In the genomic region with DNA sequence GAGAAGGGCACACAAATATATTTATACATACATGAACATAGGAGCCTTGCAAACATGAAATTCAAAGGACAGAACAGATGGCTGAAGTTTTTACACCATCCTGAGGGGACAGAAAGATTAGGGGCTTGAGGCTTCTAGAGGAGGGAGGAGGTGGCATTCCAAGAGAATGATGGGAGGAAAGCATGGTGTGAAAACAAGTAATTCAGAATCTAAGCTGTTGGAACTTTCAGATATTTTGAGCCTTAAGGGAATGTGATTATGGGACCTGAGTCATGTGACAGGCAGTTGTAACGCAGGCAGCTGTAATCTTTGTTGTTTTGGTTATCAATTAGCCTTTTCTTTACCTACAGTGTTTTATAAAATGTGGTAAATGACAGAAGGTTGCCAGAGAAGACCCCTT, we compare ENCODE assay signal across 14 cellular contexts.
DNase-seq lines count a peak whose midpoint lies in the region; ATAC-seq, FAIRE-seq and TF ChIP-seq lines count a peak whose summit lies in the region.
"Had no signal": no experiment of that assay in that cellular context is flagged by ENCODE, and none has a peak within 500 bp of the region (broad histone marks: within the 10 kb centered on the region; RNA-seq: fewer than 3 reads in every experiment).

No MANE protein-coding gene starts in this region.

- BruUV-seq in K562 (replicated peaks; lab: Mats Ljungman, UMichigan) (no TSS peak), HepG2 (replicated peaks; lab: Mats Ljungman, UMichigan) (TSS peak; percentile 48)

- no peaks in the 10 kb centered on the region for H4K20me1 ChIP-seq in K562 (replicated peaks; ENCODE audit: control insufficient read depth, insufficient read depth, low read length)
- no peaks in the 10 kb centered on the region for H4K20me1 ChIP-seq in HepG2 (ENCODE audit: insufficient read depth, low read length)

- intact Hi-C loops in K562 (cut with micrococcal nuclease) = no loop called here
- intact Hi-C loops in HepG2 (cut with micrococcal nuclease; ENCODE audit: unreplicated experiment) = loop anchor here (5.0 to 10.0 kb wide), 4 partner anchors 94 to 551 kb away; partner anchors contain the start of gene SPOPL
- intact Hi-C loops in transverse colon (cut with DNase I; ENCODE audit: low total_unique reads) = no loop called here
- intact Hi-C loops in lower leg skin (cut with DNase I; ENCODE audit: low total_unique reads) = no loop called here

- H3K9me3 Mint-ChIP-seq in activated CD4-positive, alpha-beta memory T cell treated with anti-CD3 and anti-CD28 coated beads, Interleukin-2, amount 10 ng/mL, durations not matched to agents 7 days and 5 days = no peaks in the 10 kb centered on the region
- H3K9me3 Mint-ChIP-seq: brain had no signal

- H3K9me3 ChIP-seq in K562 (replicated peaks; ENCODE audit: control insufficient read depth, insufficient read depth, low read depth, low read length) (no peaks in the 10 kb centered on the region), HepG2 (ENCODE audit: low read length) (no peaks in the 10 kb centered on the region), transverse colon (no peaks in the 10 kb centered on the region)
- H3K9me3 ChIP-seq: sigmoid colon, thoracic aorta had no signal

- H3K27me3 Mint-ChIP-seq in activated CD4-positive, alpha-beta memory T cell treated with anti-CD3 and anti-CD28 coated beads, Interleukin-2, amount 10 ng/mL, durations not matched to agents 7 days and 5 days = no peaks in the 10 kb centered on the region
- H3K27me3 Mint-ChIP-seq: CD8-positive, alpha-beta memory T cell had no signal

- no peaks in the 10 kb centered on the region for H3K36me3 Mint-ChIP-seq in activated CD4-positive, alpha-beta memory T cell treated with anti-CD3 and anti-CD28 coated beads, Interleukin-2, amount 10 ng/mL, durations not matched to agents 7 days and 5 days (ENCODE audit: low read depth)
- H3K36me3 Mint-ChIP-seq: brain had no signal

- no peaks in the 10 kb centered on the region for H3K4me1 Mint-ChIP-seq in activated CD4-positive, alpha-beta memory T cell treated with anti-CD3 and anti-CD28 coated beads, Interleukin-2, amount 10 ng/mL, durations not matched to agents 7 days and 5 days
- H3K4me1 Mint-ChIP-seq: CD8-positive, alpha-beta memory T cell had no signal

- H3K4me3 ChIP-seq in LNCaP clone FGC (ENCODE audit: low read depth, low read length) (peak overlapping the region; percentile 16; the same call in 1 of the 2 replicates), K562 (no peak overlapping the region), HepG2 (replicated peaks in 1 of 3; ENCODE audit: insufficient read depth in 1 of 3, low read depth in 2 of 3, low read length in 3 of 3) (peak overlapping the region in 2 of 3 experiments; percentile 23 to 43; a peak in 3 of 6 replicates), transverse colon (no peak overlapping the region), lower leg skin (ENCODE audit: low read depth, poor library complexity, severe bottlenecking) (no peak overlapping the region)
- H3K4me3 ChIP-seq: sigmoid colon, thoracic aorta had no signal

- CTCF ChIA-PET in K562 (lab: Yijun Ruan, JAX; ENCODE audit: low intra/inter-chr PET ratio) (no interaction called here), HepG2 (lab: Yijun Ruan, JAX; ENCODE audit: low intra/inter-chr PET ratio, low total read pairs) (no interaction called here)
- CTCF ChIA-PET in activated CD4-positive, alpha-beta memory T cell treated with anti-CD3 and anti-CD28 coated beads, Interleukin-2, amount 10 ng/mL, durations not matched to agents 7 days and 5 days (lab: Charles Lee) = no interaction called here

- H3K4me2 ChIP-seq in K562 (ENCODE audit: insufficient read depth, low read length) = no peak overlapping the region
- peak overlapping the region; percentile 77 for H3K4me2 ChIP-seq in HepG2 (ENCODE audit: low read depth, low read length)
- H3K4me2 ChIP-seq: KMS-11 had no signal

- H3K4me1 ChIP-seq in K562 (replicated peaks in 1 of 2; ENCODE audit: control insufficient read depth in 2 of 2, insufficient read depth in 2 of 2, low read length in 2 of 2) (no peaks in the 10 kb centered on the region), HepG2 (ENCODE audit: insufficient read depth, low read length) (peaks cover 75% of the 10 kb centered on the region), transverse colon (peaks cover 4 to 35% (median 21%) of the 10 kb centered on the region in 4 donors)
- H3K4me1 ChIP-seq: sigmoid colon had no signal

- H2AFZ ChIP-seq in K562 (ENCODE audit: low read depth, low read length) (no peak overlapping the region), HepG2 (ENCODE audit: low read length) (peak overlapping the region; percentile 8)

- no peaks in the 10 kb centered on the region for H3K9me1 ChIP-seq in K562 (ENCODE audit: control insufficient read depth, insufficient read depth, low read length)

- TF ChIP-seq CTCF in LNCaP clone FGC (IDR thresholded peaks at IDR 0.05; ENCODE audit: control insufficient read depth, extremely low read depth, insufficient read depth) (no peak), K562 (IDR thresholded peaks at IDR 0.05 in 2 of 3, conservative IDR thresholded peaks at IDR 0.05 in 1 of 3; ENCODE audit: insufficient read depth in 2 of 3, low read depth in 1 of 3, low read length in 3 of 3) (no peak), HepG2 (CRISPR knock-in tag; IDR thresholded peaks at IDR 0.05) (no peak), transverse colon (IDR thresholded peaks at IDR 0.05) (no peak), lower leg skin (IDR thresholded peaks at IDR 0.05) (no peak)

- H3K27ac ChIP-seq in K562 (ENCODE audit: extremely low read depth, low read depth, low read length) = no peak overlapping the region
- peak overlapping the region; percentile 53 for H3K27ac ChIP-seq in HepG2 (ENCODE audit: extremely low read length, insufficient read depth, low read length)
- peak overlapping the region; percentile 76 to 80 (median 79) for H3K27ac ChIP-seq in transverse colon
- H3K27ac ChIP-seq: KMS-11, sigmoid colon, thoracic aorta had no signal

- in situ Hi-C loops in K562 (cut with MboI) (no loop called here), HepG2 (cut with HindIII; ENCODE audit: extremely low pct_ligation_motif_present, low pct_unique_long_range_greater_than_20kb) (no loop called here), transverse colon (cut with MboI; ENCODE audit: low pct_ligation_motif_present in 1 of 4, low pct_unique_long_range_greater_than_20kb in 1 of 4, low sequenced_read_pairs in 3 of 4) (no loop called here)

- ATAC-seq in K562 = no peak
- ATAC-seq in HepG2 = peak; percentile 44

- H3K36me3 ChIP-seq in K562 (ENCODE audit: control insufficient read depth, insufficient read depth, low read length) (no peaks in the 10 kb centered on the region), HepG2 (replicated peaks in 1 of 2; ENCODE audit: control insufficient read depth in 1 of 2, insufficient read depth in 2 of 2, low read length in 2 of 2) (no peaks in the 10 kb centered on the region), transverse colon (no peaks in the 10 kb centered on the region)
- H3K36me3 ChIP-seq: sigmoid colon, thoracic aorta had no signal

- H3K27me3 ChIP-seq in K562 (ENCODE audit: control insufficient read depth in 2 of 2, insufficient read depth in 2 of 2, low read length in 2 of 2) = no peaks in the 10 kb centered on the region
- H3K27me3 ChIP-seq in HepG2 (ENCODE audit: control insufficient read depth in 1 of 2, insufficient read depth in 2 of 2, low read length in 2 of 2) = no peaks in the 10 kb centered on the region
- no peaks in the 10 kb centered on the region for H3K27me3 ChIP-seq in transverse colon
- H3K27me3 ChIP-seq: sigmoid colon had no signal

- TF ChIP-seq RAD21 in K562 (CRISPR knock-in tag; conservative IDR thresholded peaks at IDR 0.05 in 1 of 2, IDR thresholded peaks at IDR 0.05 in 1 of 2) (no peak), HepG2 (CRISPR knock-in tag; IDR thresholded peaks at IDR 0.05) (no peak)

- POLR2A ChIA-PET in K562 (lab: Yijun Ruan, JAX) (no interaction called here), HepG2 (lab: Yijun Ruan, JAX) (interaction anchor here (0.8 to 1.1 kb wide), 4 partner anchors 166 to 312 kb away, joined by 3 to 5 read pairs (median 4); partner anchors contain the start of gene HNMT)
- POLR2A ChIA-PET in activated CD4-positive, alpha-beta memory T cell treated with anti-CD3 and anti-CD28 coated beads, Interleukin-2, amount 10 ng/mL, durations not matched to agents 7 days and 5 days (lab: Charles Lee) = no interaction called here

- TF ChIP-seq POLR2A in K562 (conservative IDR thresholded peaks at IDR 0.05) (no peak), HepG2 (IDR thresholded peaks at IDR 0.05; ENCODE audit: insufficient read depth in 1 of 2, low read depth in 2 of 2, low read length in 2 of 2) (no peak), transverse colon (IDR thresholded peaks at IDR 0.05) (no peak), lower leg skin (IDR thresholded peaks at IDR 0.05) (no peak), GM12892 (IDR thresholded peaks at IDR 0.05; ENCODE audit: low read depth, low read length) (no peak)

- H3K4me3 Mint-ChIP-seq in activated CD4-positive, alpha-beta memory T cell treated with anti-CD3 and anti-CD28 coated beads, Interleukin-2, amount 10 ng/mL, durations not matched to agents 7 days and 5 days = no peak overlapping the region
- H3K4me3 Mint-ChIP-seq: brain; CD8-positive, alpha-beta memory T cell had no signal

- WGBS in K562 (ENCODE audit: insufficient coverage, low coverage, missing lambda C conversion rate) = 0% methylated on average over 1 of the region's 1 CpG
- 17% methylated on average over 1 of the region's 1 CpG for whole genome bisulfite sequencing in HepG2 (ENCODE audit: low lambda C conversion rate)
- 45 to 60% methylated on average over 1 of the region's 1 CpG for WGBS in transverse colon (ENCODE audit: low coverage in 1 of 2), 2 donors
- WGBS in lower leg skin, 2 donors = 50 to 56% methylated on average over 1 of the region's 1 CpG

- DNase-seq in LNCaP clone FGC (ENCODE audit: low read depth) = no peak
- no peak for DNase-seq in K562 (ENCODE audit: extremely low read depth in 1 of 4, low spot score in 3 of 4)
- peak; percentile 21 for DNase-seq in HepG2 (ENCODE audit: low spot score)
- DNase-seq in transverse colon = no peak
- no peak for DNase-seq in lower leg skin (ENCODE audit: low spot score in 2 of 2)
- DNase-seq in GM12892 (ENCODE audit: insufficient read length) = no peak
- no peak for DNase-seq in activated CD4-positive, alpha-beta memory T cell treated with anti-CD3 and anti-CD28 coated beads, Interleukin-2, amount 10 ng/mL, durations not matched to agents 7 days and 5 days
- DNase-seq: activated CD4-positive, alpha-beta T cell treated with anti-CD3 and anti-CD28 coated beads, Interleukin-2, amount 50 U/mL, for 1 hour; CD8-positive, alpha-beta memory T cell; NCI-H2029 treated with DMSO at 0.1 percent for 48 hours; sigmoid colon had no signal

- H3K9ac ChIP-seq in K562 (ENCODE audit: insufficient read depth in 1 of 2, low read depth in 2 of 2, low read length in 2 of 2) (no peak overlapping the region), HepG2 (ENCODE audit: insufficient read depth, low read depth, low read length) (peak overlapping the region; percentile 16)
- H3K9ac ChIP-seq: KMS-11 had no signal

- FAIRE-seq in K562 (lab: Jason Lieb, UNC) (no peak), HepG2 (lab: Jason Lieb, UNC) (no peak), GM12892 (lab: Jason Lieb, UNC) (no peak)

- TF ChIP-seq EP300 in K562 (IDR thresholded peaks at IDR 0.05; ENCODE audit: low read length) = no peak
- no peak for TF ChIP-seq EP300 in HepG2 (IDR thresholded peaks at IDR 0.05; ENCODE audit: low read depth in 2 of 2, low read length in 2 of 2)
- TF ChIP-seq EP300 in HepG2 (CRISPR knock-in tag; IDR thresholded peaks at IDR 0.05; ENCODE audit: borderline replicate concordance) = no peak
- TF ChIP-seq EP300 in transverse colon (IDR thresholded peaks at IDR 0.05; ENCODE audit: low read depth) = no peak

- H3K79me2 ChIP-seq in K562 (ENCODE audit: control insufficient read depth, insufficient read depth, low read length) (no peaks in the 10 kb centered on the region), HepG2 (ENCODE audit: insufficient read depth, low read length) (no peaks in the 10 kb centered on the region)

- no peak overlapping the region for H3K27ac Mint-ChIP-seq in activated CD4-positive, alpha-beta memory T cell treated with anti-CD3 and anti-CD28 coated beads, Interleukin-2, amount 10 ng/mL, durations not matched to agents 7 days and 5 days
- H3K27ac Mint-ChIP-seq: CD8-positive, alpha-beta memory T cell had no signal

Comparison
In these comparisons a context has a peak if more than half of its experiments do, and no peak if none do; other contexts are left out.
1. H3K4me3 ChIP-seq: peak in LNCaP clone FGC (single experiment) and HepG2 (2 of 3); none in K562 (single experiment), transverse colon (0 of 4) and lower leg skin (single experiment).